ENCODE assay signal across 8 cellular contexts in the genomic region with DNA sequence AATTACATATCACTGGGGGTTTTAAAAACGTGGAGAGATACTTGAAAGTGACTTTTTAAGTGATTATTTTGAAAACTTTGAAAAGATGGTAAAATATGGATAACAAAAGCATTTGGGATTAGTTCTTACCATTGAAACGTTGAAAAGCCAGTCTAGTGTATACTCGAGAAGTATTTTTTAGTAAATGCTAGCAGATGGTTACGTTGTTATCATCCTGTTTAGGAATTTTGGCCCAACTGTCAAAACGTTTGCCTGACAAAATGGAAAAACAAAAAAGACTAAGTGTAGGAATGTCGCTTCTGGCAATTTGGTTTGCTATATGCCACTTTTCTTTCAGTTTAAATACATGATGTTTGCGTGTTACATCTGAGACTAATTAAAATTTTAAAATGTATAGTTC. TPM values are rescaled to one million over a fixed set of nuclear protein-coding genes. Genes with fewer than 3 reads are reported as not detected.
A peak's percentile ranks its signal among the peaks of the same experiment; 100 is the strongest.
DNase-seq lines count a peak whose midpoint lies in the region; TF ChIP-seq lines count a peak whose summit lies in the region.

No MANE protein-coding gene starts in this region.

- H3K27me3 Mint-ChIP-seq in activated CD4-positive, alpha-beta T cell treated with anti-CD3 and anti-CD28 coated beads, Interleukin-2, amount 10 ng/mL, durations not matched to agents 7 days and 5 days = no peaks in the 10 kb centered on the region
- H3K27me3 Mint-ChIP-seq in activated naive CD8-positive, alpha-beta T cell = no peaks in the 10 kb centered on the region

- DNase-seq in activated CD4-positive, alpha-beta T cell treated with anti-CD3 and anti-CD28 coated beads, Interleukin-2, amount 10 ng/mL, durations not matched to agents 7 days and 5 days = no peak
- DNase-seq in activated CD4-positive, alpha-beta T cell treated with anti-CD3 and anti-CD28 coated beads for 1 hour = no peak
- DNase-seq in kidney epithelial cell (ENCODE audit: low read depth) (no peak), midbrain (lab: John Stamatoyannopoulos, UW) (no peak), medulla oblongata (ENCODE audit: extremely low spot score) (no peak), NCI-H524 treated with DMSO at 0.1 percent for 48 hours (lab: John Stamatoyannopoulos, UW) (no peak)

- CTCF ChIA-PET in activated CD4-positive, alpha-beta T cell treated with anti-CD3 and anti-CD28 coated beads, Interleukin-2, amount 10 ng/mL, durations not matched to agents 7 days and 5 days (lab: Charles Lee) = no interaction called here

- H3K4me1 Mint-ChIP-seq in activated CD4-positive, alpha-beta T cell treated with anti-CD3 and anti-CD28 coated beads, Interleukin-2, amount 10 ng/mL, durations not matched to agents 7 days and 5 days = peaks cover 53% of the 10 kb centered on the region
- peaks cover 56% of the 10 kb centered on the region for H3K4me1 Mint-ChIP-seq in activated naive CD8-positive, alpha-beta T cell (ENCODE audit: low read depth)

- H3K27ac ChIP-seq in thymus (ENCODE audit: low read depth) = no peak overlapping the region

- WGBS in thymus = 46% methylated on average over 7 of the region's 7 CpGs

- H3K9me3 ChIP-seq in thymus (ENCODE audit: control insufficient read depth) = peaks cover 2% of the 10 kb centered on the region

- peaks cover 78% of the 10 kb centered on the region for H3K36me3 Mint-ChIP-seq in activated CD4-positive, alpha-beta T cell treated with anti-CD3 and anti-CD28 coated beads, Interleukin-2, amount 10 ng/mL, durations not matched to agents 7 days and 5 days (ENCODE audit: low read depth)
- peaks cover 39% of the 10 kb centered on the region for H3K36me3 Mint-ChIP-seq in activated naive CD8-positive, alpha-beta T cell

- peak overlapping the region; percentile 96 for H3K4me3 Mint-ChIP-seq in activated CD4-positive, alpha-beta T cell treated with anti-CD3 and anti-CD28 coated beads, Interleukin-2, amount 10 ng/mL, durations not matched to agents 7 days and 5 days
- H3K4me3 Mint-ChIP-seq in activated naive CD8-positive, alpha-beta T cell = peak overlapping the region; percentile 100

- H3K36me3 ChIP-seq in kidney epithelial cell (ENCODE audit: control insufficient read depth, insufficient read depth, low read length) (peaks cover 2% of the 10 kb centered on the region), thymus (ENCODE audit: control insufficient read depth, insufficient read depth) (peaks cover 5% of the 10 kb centered on the region)

- no peaks in the 10 kb centered on the region for H3K27me3 ChIP-seq in kidney epithelial cell (ENCODE audit: control insufficient read depth, insufficient read depth, low read length)
- H3K27me3 ChIP-seq in thymus (ENCODE audit: control insufficient read depth, insufficient read depth) = no peaks in the 10 kb centered on the region

- TF ChIP-seq CTCF in kidney epithelial cell (IDR thresholded peaks at IDR 0.05; ENCODE audit: insufficient read depth, low read length, poor library complexity, severe bottlenecking) = no peak

- H3K4me1 ChIP-seq in thymus (ENCODE audit: control insufficient read depth, insufficient read depth, low read length) = peaks cover 10% of the 10 kb centered on the region

- peak overlapping the region; percentile 98 for H3K27ac Mint-ChIP-seq in activated CD4-positive, alpha-beta T cell treated with anti-CD3 and anti-CD28 coated beads, Interleukin-2, amount 10 ng/mL, durations not matched to agents 7 days and 5 days
- H3K27ac Mint-ChIP-seq in activated naive CD8-positive, alpha-beta T cell = peak overlapping the region; percentile 100

- H3K4me3 ChIP-seq in kidney epithelial cell (ENCODE audit: low read depth, low read length) (peak overlapping the region; percentile 88), thymus (ENCODE audit: low read length) (peak overlapping the region; percentile 80)

- POLR2A ChIA-PET in activated CD4-positive, alpha-beta T cell treated with anti-CD3 and anti-CD28 coated beads, Interleukin-2, amount 10 ng/mL, durations not matched to agents 7 days and 5 days (lab: Charles Lee) = no interaction called here

- H3K9me3 Mint-ChIP-seq in activated CD4-positive, alpha-beta T cell treated with anti-CD3 and anti-CD28 coated beads, Interleukin-2, amount 10 ng/mL, durations not matched to agents 7 days and 5 days = peaks cover 31% of the 10 kb centered on the region
- H3K9me3 Mint-ChIP-seq in activated naive CD8-positive, alpha-beta T cell (ENCODE audit: low read depth) = peaks cover 12% of the 10 kb centered on the region

RNA-seq across cellular contexts. Expression of a gene that starts 1.2 kb away (rescaled TPM):
- total RNA-seq in activated CD4-positive, alpha-beta T cell treated with anti-CD3 and anti-CD28 coated beads, Interleukin-2, amount 10 ng/mL, durations not matched to agents 7 days and 5 days = 10 to 100 TPM; 82.7 to 84.8 TPM
- 17.5 and 25.0 TPM in 2 replicates for total RNA-seq in kidney epithelial cell
- 23.5 TPM for polyA plus RNA-seq in thymus
